Comparison of ENCODE assay signal across 28 cellular contexts in the genomic region with DNA sequence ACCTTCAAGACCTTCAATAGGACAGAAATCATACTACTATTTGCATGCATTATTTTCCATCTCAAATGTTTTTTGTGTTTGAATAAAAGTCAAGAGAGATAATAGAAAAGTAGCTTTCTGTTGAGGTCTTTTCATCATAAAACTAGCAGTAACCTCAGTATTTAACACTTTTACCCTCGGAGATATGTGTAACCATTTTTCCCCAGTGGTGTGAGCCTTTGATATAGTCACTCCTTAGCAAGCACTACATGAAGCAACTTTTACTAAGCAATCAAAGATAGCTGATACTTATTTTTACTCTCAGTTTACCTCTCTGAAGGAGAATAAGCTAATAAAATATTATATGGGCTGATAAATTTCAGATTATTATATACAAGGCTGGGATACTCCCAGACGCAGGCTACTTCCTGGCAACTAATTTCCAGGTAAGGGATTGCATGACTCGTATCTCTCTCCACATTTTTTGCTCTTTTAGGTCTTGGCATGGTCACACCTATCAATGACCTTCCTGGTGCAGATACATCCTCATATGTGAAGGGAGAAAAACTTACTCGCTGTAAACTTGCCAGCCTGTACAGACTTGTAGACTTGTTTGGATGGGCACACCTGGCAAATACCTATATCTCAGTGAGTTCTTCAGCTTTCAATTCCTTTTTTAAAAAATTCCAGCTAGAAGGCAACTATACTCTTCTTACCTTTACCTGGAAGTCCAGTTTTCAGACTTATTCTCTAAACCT.
DNase-seq lines count a peak whose midpoint lies in the region; ATAC-seq and TF ChIP-seq lines count a peak whose summit lies in the region.
"Had no signal": no experiment of that assay in that cellular context is flagged by ENCODE, and none has a peak within 500 bp of the region (broad histone marks: within the 10 kb centered on the region; RNA-seq: fewer than 3 reads in every experiment).

No MANE protein-coding gene starts in this region.

- H3K4me3 Mint-ChIP-seq in MCF 10A (ENCODE audit: unreplicated experiment) (no peak overlapping the region), T-helper 17 cell (no peak overlapping the region), CD14-positive monocyte (no peak overlapping the region)
- H3K4me3 Mint-ChIP-seq: activated CD4-positive, alpha-beta T cell treated with anti-CD3 and anti-CD28 coated beads, Interleukin-2, amount 10 ng/mL, durations not matched to agents 7 days and 5 days; H9; WTC11 had no signal

- no peaks in the 10 kb centered on the region for H3K9me2 ChIP-seq in PC-9 (ENCODE audit: insufficient read depth)

- WGBS in mammary epithelial cell (ENCODE audit: low coverage, missing lambda C conversion rate): 60% methylated on average over 4 of the region's 4 CpGs
- WGBS in thyroid gland, 2 donors: 91 to 93% methylated on average over 4 of the region's 4 CpGs

- no peaks in the 10 kb centered on the region for H3F3A ChIP-seq in PC-9 (ENCODE audit: insufficient read depth, low read depth)

- H3K9me3 Mint-ChIP-seq in MCF 10A (ENCODE audit: unreplicated experiment) (no peaks in the 10 kb centered on the region), CD14-positive monocyte (no peaks in the 10 kb centered on the region)
- H3K9me3 Mint-ChIP-seq: activated naive CD4-positive, alpha-beta T cell treated with anti-CD3 and anti-CD28 coated beads, Interleukin-2, amount 50 U/mL, for 72 hours; H9; WTC11 had no signal

- no peak overlapping the region for H3K9ac ChIP-seq in mammary epithelial cell (ENCODE audit: insufficient read depth, low read length)

- DNase-seq in mammary epithelial cell: peak; percentile 34
- DNase-seq in MCF 10A (ENCODE audit: unreplicated experiment): no peak
- DNase-seq in T-helper 17 cell: no peak
- peak; percentile 19 for DNase-seq in kidney tubule cell (ENCODE audit: low spot score)
- DNase-seq in thyroid gland: no peak
- no peak for DNase-seq in CD14-positive monocyte (ENCODE audit: low spot score)
- no peak for DNase-seq in PC-9
- DNase-seq in stimulated activated CD4-positive, alpha-beta T cell treated with anti-CD3 and anti-CD28 coated beads, Interleukin-12 subunit alpha, Interleukin-12 subunit beta, amount 100 ng/mL, for 4 hours: no peak
- DNase-seq: ACHN; activated CD4-positive, alpha-beta T cell treated with anti-CD3 and anti-CD28 coated beads, Interleukin-2, amount 10 ng/mL, durations not matched to agents 7 days and 5 days; aorta; Calu3; DMS79 treated with DMSO at 0.1 percent for 48 hours; GF-D8; H9; Kasumi-1; left lung; NCI-H1436 treated with DMSO at 0.1 percent for 48 hours; NCI-H345; NCI-H774; occipital lobe; psoas muscle; stimulated activated CD4-positive, alpha-beta T cell treated with anti-CD3 and anti-CD28 coated beads, Interleukin-4, amount 100 ng/mL, for 1 hour; trophoblast cell had no signal

- H3K4me3 ChIP-seq in mammary epithelial cell (replicated peaks in 1 of 3; ENCODE audit: insufficient read depth in 1 of 3, low read depth in 2 of 3, low read length in 3 of 3): no peak overlapping the region
- H3K4me3 ChIP-seq in thyroid gland (replicated peaks in 1 of 3): no peak overlapping the region
- H3K4me3 ChIP-seq in PC-9: no peak overlapping the region
- H3K4me3 ChIP-seq: left lung, psoas muscle, SJSA1 had no signal

- CTCF ChIA-PET in mammary epithelial cell (lab: Charles Lee; ENCODE audit: low non-redundant PET): no interaction called here
- CTCF ChIA-PET in MCF 10A (lab: Yijun Ruan, JAX): interaction anchor here (0.6 to 1.1 kb wide), 4 partner anchors 22 to 232 kb away, joined by 3 to 6 read pairs (median 4); no protein-coding TSS in a partner anchor
- CTCF ChIA-PET in PC-9 (lab: Charles Lee): no interaction called here

- H3K4me1 Mint-ChIP-seq in MCF 10A (ENCODE audit: insufficient read depth, unreplicated experiment) (no peaks in the 10 kb centered on the region), T-helper 17 cell (peaks cover 12% of the 10 kb centered on the region), CD14-positive monocyte (peaks cover 19% of the 10 kb centered on the region)
- H3K4me1 Mint-ChIP-seq: H9, WTC11 had no signal

- in situ Hi-C loops in mammary epithelial cell (cut with MboI; ENCODE audit: low sequenced_read_pairs in 2 of 2): no loop called here

- dilution Hi-C loops in mammary epithelial cell (cut with HindIII; ENCODE audit: low sequenced_read_pairs): no loop called here

- intact Hi-C loops in mammary epithelial cell (cut with micrococcal nuclease): no loop called here
- intact Hi-C loops in MCF 10A (cut with micrococcal nuclease): no loop called here
- intact Hi-C loops in thyroid gland (cut with DNase I): no loop called here
- intact Hi-C loops in CD14-positive monocyte (cut with micrococcal nuclease): no loop called here
- intact Hi-C loops in PC-9 (cut with micrococcal nuclease; ENCODE audit: unreplicated experiment): no loop called here

- H3K27ac Mint-ChIP-seq in MCF 10A (ENCODE audit: low read depth, unreplicated experiment) (no peak overlapping the region), T-helper 17 cell (peak overlapping the region; percentile 37), CD14-positive monocyte (no peak overlapping the region)
- H3K27ac Mint-ChIP-seq: WTC11 had no signal

- H3K36me3 Mint-ChIP-seq in MCF 10A (ENCODE audit: insufficient read depth, unreplicated experiment) (peaks cover 13% of the 10 kb centered on the region), T-helper 17 cell (ENCODE audit: low read depth) (peaks cover 8% of the 10 kb centered on the region), CD14-positive monocyte (peaks cover 53 to 69% of the 10 kb centered on the region in 2 donors)

- BruUV-seq in mammary epithelial cell (replicated peaks; lab: Mats Ljungman, UMichigan) (no TSS peak), MCF 10A (replicated peaks; lab: Mats Ljungman, UMichigan) (no TSS peak), PC-9 (replicated peaks; lab: Mats Ljungman, UMichigan) (no TSS peak)

- H3K9me3 ChIP-seq in mammary epithelial cell (replicated peaks; ENCODE audit: insufficient read depth, low read length) (no peaks in the 10 kb centered on the region), T-helper 17 cell (ENCODE audit: control insufficient read depth, low read length, poor library complexity, severe bottlenecking) (no peaks in the 10 kb centered on the region), thyroid gland (no peaks in the 10 kb centered on the region), PC-9 (ENCODE audit: insufficient read depth, low read depth) (no peaks in the 10 kb centered on the region)
- H3K9me3 ChIP-seq: left lung, psoas muscle, SJSA1 had no signal

- POLR2A ChIA-PET in MCF 10A (lab: Yijun Ruan, JAX): no interaction called here
- POLR2A ChIA-PET in PC-9 (lab: Charles Lee; ENCODE audit: unreplicated experiment): no interaction called here

- H3K36me3 ChIP-seq in mammary epithelial cell (ENCODE audit: insufficient read depth, low read length): no peaks in the 10 kb centered on the region
- peaks cover 6 to 7% of the 10 kb centered on the region in 2 donors for H3K36me3 ChIP-seq in thyroid gland
- H3K36me3 ChIP-seq in PC-9 (ENCODE audit: low read depth): no peaks in the 10 kb centered on the region

- H4K20me1 ChIP-seq in mammary epithelial cell (ENCODE audit: insufficient read depth, low read length) (no peaks in the 10 kb centered on the region), PC-9 (ENCODE audit: insufficient read depth) (no peaks in the 10 kb centered on the region)

- H3K27ac ChIP-seq in mammary epithelial cell (ENCODE audit: insufficient read depth, low read depth, low read length) (no peak overlapping the region), thyroid gland (peak overlapping the region; percentile 15 to 64 (median 46)), PC-9 (no peak overlapping the region)
- H3K27ac ChIP-seq: left lung, psoas muscle, SJSA1 had no signal

- ATAC-seq in T-helper 17 cell: no peak
- ATAC-seq: activated naive CD4-positive, alpha-beta T cell treated with anti-CD3 and anti-CD28 coated beads, Interleukin-2, amount 50 U/mL, for 72 hours; left lung; psoas muscle; sciatic nerve; WTC11 had no signal

- no peaks in the 10 kb centered on the region for H3K79me2 ChIP-seq in mammary epithelial cell (ENCODE audit: insufficient read depth, low read length)
- no peaks in the 10 kb centered on the region for H3K79me2 ChIP-seq in PC-9 (ENCODE audit: low read depth)

- TF ChIP-seq POLR2A in thyroid gland (IDR thresholded peaks at IDR 0.05): no peak

- H3K4me2 ChIP-seq in mammary epithelial cell (ENCODE audit: insufficient read depth, low read depth, low read length) (peak overlapping the region; percentile 42), PC-9 (no peak overlapping the region)

- H2AFZ ChIP-seq in mammary epithelial cell (ENCODE audit: low read depth, low read length) (no peak overlapping the region), PC-9 (no peak overlapping the region)

- H3K27me3 Mint-ChIP-seq in MCF 10A (ENCODE audit: insufficient read depth, unreplicated experiment) (no peaks in the 10 kb centered on the region), T-helper 17 cell (no peaks in the 10 kb centered on the region), CD14-positive monocyte (ENCODE audit: low read depth in 3 of 3) (peaks cover 0 to 1% (median 0%) of the 10 kb centered on the region in 3 donors)
- H3K27me3 Mint-ChIP-seq: activated CD4-positive, alpha-beta T cell treated with anti-CD3 and anti-CD28 coated beads, Interleukin-2, amount 10 ng/mL, durations not matched to agents 7 days and 5 days had no signal

- peaks cover 12% of the 10 kb centered on the region for H3K4me1 ChIP-seq in mammary epithelial cell (ENCODE audit: insufficient read depth, low read length)
- H3K4me1 ChIP-seq in thyroid gland: peaks cover 24% of the 10 kb centered on the region in 2 donors
- H3K4me1 ChIP-seq in PC-9 (replicated peaks; ENCODE audit: insufficient read depth): no peaks in the 10 kb centered on the region
- H3K4me1 ChIP-seq: SJSA1 had no signal

- TF ChIP-seq CTCF in mammary epithelial cell (conservative IDR thresholded peaks at IDR 0.05 in 1 of 2, IDR thresholded peaks at IDR 0.05 in 1 of 2; ENCODE audit: extremely low read depth in 1 of 2, insufficient read depth in 1 of 2, low read depth in 1 of 2, low read length in 2 of 2): no peak
- TF ChIP-seq CTCF in MCF 10A (IDR thresholded peaks at IDR 0.05; ENCODE audit: unreplicated experiment): no peak
- TF ChIP-seq CTCF in thyroid gland (IDR thresholded peaks at IDR 0.05): no peak
- no peak for TF ChIP-seq CTCF in CD14-positive monocyte (IDR thresholded peaks at IDR 0.05)
- no peak for TF ChIP-seq CTCF in PC-9 (conservative IDR thresholded peaks at IDR 0.05)

- H3K27me3 ChIP-seq in mammary epithelial cell (ENCODE audit: insufficient read depth, low read length) (no peaks in the 10 kb centered on the region), thyroid gland (no peaks in the 10 kb centered on the region), PC-9 (ENCODE audit: insufficient read depth, low read depth) (no peaks in the 10 kb centered on the region)
- H3K27me3 ChIP-seq: left lung, SJSA1 had no signal

Comparison
In these comparisons a context has a peak if more than half of its experiments do, and no peak if none do; other contexts are left out.
1. DNase-seq: peak in mammary epithelial cell (single experiment) and kidney tubule cell (single experiment); none in MCF 10A (single experiment), T-helper 17 cell (0 of 3), thyroid gland (0 of 2), CD14-positive monocyte (single experiment), PC-9 (0 of 2) and stimulated activated CD4-positive, alpha-beta T cell treated with anti-CD3 and anti-CD28 coated beads, Interleukin-12 subunit alpha, Interleukin-12 subunit beta, amount 100 ng/mL, for 4 hours (single experiment).
2. H3K27ac ChIP-seq: peak in thyroid gland (3 of 3); none in mammary epithelial cell (single experiment) and PC-9 (single experiment).